Comparison of ENCODE assay signal across 8 cellular contexts in the genomic region with DNA sequence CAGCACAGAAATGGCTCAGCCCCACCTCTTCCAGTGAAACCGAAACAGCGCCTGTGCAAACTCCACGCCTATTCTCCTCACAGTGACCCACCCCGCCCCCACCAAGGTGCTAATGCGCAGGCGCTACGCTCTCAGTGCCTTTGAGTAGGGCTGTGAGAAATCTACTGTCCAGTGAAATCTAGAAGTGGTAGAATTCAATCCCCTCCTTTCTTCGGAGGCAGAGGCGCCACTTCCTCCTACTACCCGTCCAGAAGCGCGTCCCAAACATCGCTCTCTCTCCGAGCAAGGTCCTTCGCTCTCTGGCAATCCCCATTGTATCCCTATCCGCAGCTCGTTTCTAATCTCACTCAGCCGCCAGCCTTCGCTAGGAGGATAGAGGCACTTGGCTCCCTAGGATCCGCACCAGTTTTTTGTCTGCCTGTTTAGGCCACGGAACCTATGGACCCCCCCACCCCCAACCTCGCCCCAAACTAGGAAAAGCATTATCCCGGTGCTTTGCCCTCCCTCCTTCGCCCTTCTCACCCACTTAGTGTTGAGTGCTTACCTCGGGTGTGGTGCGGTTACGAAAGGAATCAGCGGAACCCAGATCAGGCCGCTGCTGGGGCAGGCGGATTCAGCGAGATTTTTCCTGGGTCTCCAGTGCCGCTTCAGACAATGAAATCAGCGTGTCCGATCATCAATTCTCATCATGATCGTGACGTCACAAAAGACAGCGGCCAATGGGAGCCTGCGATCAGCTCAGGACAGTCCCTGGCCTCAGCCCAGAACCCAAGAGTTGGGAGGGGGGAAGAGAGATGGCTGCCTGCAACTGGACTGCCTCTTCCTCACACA. TPM values are rescaled to one million over a fixed set of nuclear protein-coding genes. Genes with fewer than 3 reads are reported as not detected.
DNase-seq lines count a peak whose midpoint lies in the region; ATAC-seq and TF ChIP-seq lines count a peak whose summit lies in the region.

A gene with protein sequence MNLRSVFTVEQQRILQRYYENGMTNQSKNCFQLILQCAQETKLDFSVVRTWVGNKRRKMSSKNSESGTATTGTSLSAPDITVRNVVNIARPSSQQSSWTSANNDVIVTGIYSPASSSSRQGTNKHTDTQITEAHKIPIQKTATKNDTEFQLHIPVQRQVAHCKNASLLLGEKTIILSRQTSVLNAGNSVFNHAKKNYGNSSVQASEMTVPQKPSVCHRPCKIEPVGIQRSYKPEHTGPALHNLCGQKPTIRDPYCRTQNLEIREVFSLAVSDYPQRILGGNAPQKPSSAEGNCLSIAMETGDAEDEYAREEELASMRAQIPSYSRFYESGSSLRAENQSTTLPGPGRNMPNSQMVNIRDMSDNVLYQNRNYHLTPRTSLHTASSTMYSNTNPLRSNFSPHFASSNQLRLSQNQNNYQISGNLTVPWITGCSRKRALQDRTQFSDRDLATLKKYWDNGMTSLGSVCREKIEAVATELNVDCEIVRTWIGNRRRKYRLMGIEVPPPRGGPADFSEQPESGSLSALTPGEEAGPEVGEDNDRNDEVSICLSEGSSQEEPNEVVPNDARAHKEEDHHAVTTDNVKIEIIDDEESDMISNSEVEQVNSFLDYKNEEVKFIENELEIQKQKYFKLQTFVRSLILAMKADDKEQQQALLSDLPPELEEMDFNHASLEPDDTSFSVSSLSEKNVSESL (minus strand): TSS at position 656 of the 831 bp plus-strand sequence. CDS start 27,056 bp downstream, outside the sequence.

- H3K27ac Mint-ChIP-seq in MCF 10A (ENCODE audit: low read depth, unreplicated experiment) = peak within 1 kb of the TSS; percentile 91

- no peaks in the 10 kb centered on the region for H3K27me3 ChIP-seq in gastrocnemius medialis

- H3K27me3 Mint-ChIP-seq in MCF 10A (ENCODE audit: insufficient read depth, unreplicated experiment) = no peaks in the 10 kb centered on the region

- no peaks in the 10 kb centered on the region for H3K36me3 ChIP-seq in gastrocnemius medialis

- BruUV-seq in MCF 10A (replicated peaks; lab: Mats Ljungman, UMichigan) = TSS peak; percentile 46

- ATAC-seq in HG02571 (IDR thresholded peaks at IDR 0.05; ENCODE audit: unreplicated experiment) = peak; percentile 92
- ATAC-seq in gastrocnemius medialis = peak; percentile 66 to 90
- ATAC-seq in HG03520 (IDR thresholded peaks at IDR 0.05; ENCODE audit: unreplicated experiment) = no peak

- no peaks in the 10 kb centered on the region for H3K9me3 ChIP-seq in iPS-18c (ENCODE audit: control insufficient read depth, insufficient read depth, low read length)
- no peaks in the 10 kb centered on the region for H3K9me3 ChIP-seq in gastrocnemius medialis

- H3K4me1 Mint-ChIP-seq in MCF 10A (ENCODE audit: insufficient read depth, unreplicated experiment) = peaks cover 6% of the 10 kb centered on the region

- TF ChIP-seq POLR2A in gastrocnemius medialis (IDR thresholded peaks at IDR 0.05) = peak; percentile 16 to 21

- no peaks in the 10 kb centered on the region for H3K4me1 ChIP-seq in gastrocnemius medialis

- TF ChIP-seq CTCF in VCaP (conservative IDR thresholded peaks at IDR 0.05) = no peak
- no peak for TF ChIP-seq CTCF in MCF 10A (IDR thresholded peaks at IDR 0.05; ENCODE audit: unreplicated experiment)
- no peak for TF ChIP-seq CTCF in gastrocnemius medialis (IDR thresholded peaks at IDR 0.05 in 4 of 5, conservative IDR thresholded peaks at IDR 0.05 in 1 of 5)

- DNase-seq in GM03348 (ENCODE audit: low spot score) (peak; percentile 85), NCI-H1694 (lab: John Stamatoyannopoulos, UW) (peak; percentile 80), MCF 10A (ENCODE audit: unreplicated experiment) (peak; percentile 88), gastrocnemius medialis (peak; percentile 37 to 72)

- peak within 1 kb of the TSS; percentile 79 for H3K27ac ChIP-seq in VCaP
- peak within 1 kb of the TSS; percentile 74 to 81 (median 79) for H3K27ac ChIP-seq in gastrocnemius medialis

- in situ Hi-C loops in gastrocnemius medialis (cut with MboI; ENCODE audit: low sequenced_read_pairs in 4 of 4) = no loop called here

- H3K4me3 Mint-ChIP-seq in MCF 10A (ENCODE audit: unreplicated experiment) = peak within 1 kb of the TSS; percentile 87

- no peaks in the 10 kb centered on the region for H3K36me3 Mint-ChIP-seq in MCF 10A (ENCODE audit: insufficient read depth, unreplicated experiment)

- CTCF ChIA-PET in MCF 10A (lab: Yijun Ruan, JAX) = no interaction called here

- intact Hi-C loops in MCF 10A (cut with micrococcal nuclease) = no loop called here
- intact Hi-C loops in gastrocnemius medialis (cut with DNase I; ENCODE audit: low total_unique reads) = loop anchor here (5.0 kb wide), 1 partner anchor 500 kb away; a partner anchor contains a TSS

- POLR2A ChIA-PET in MCF 10A (lab: Yijun Ruan, JAX) = interaction anchor here (1.2 kb wide), 1 partner anchor 99 kb away, joined by 3 read pairs; no protein-coding TSS in a partner anchor

- peak within 1 kb of the TSS; percentile 60 for H3K4me3 ChIP-seq in iPS-18c (ENCODE audit: insufficient read depth, low read depth, low read length)
- peak within 1 kb of the TSS; percentile 54 to 61 (median 59) for H3K4me3 ChIP-seq in gastrocnemius medialis

- H3K9me3 Mint-ChIP-seq in MCF 10A (ENCODE audit: unreplicated experiment) = no peaks in the 10 kb centered on the region

RNA-seq across cellular contexts. Expression of the gene that starts here (rescaled TPM):
- 6.4 and 6.6 TPM in 2 replicates for total RNA-seq in MCF 10A (2022)
- total RNA-seq in gastrocnemius medialis = 1 to 10 TPM in 2 of 4 donors, under 1 TPM in 1, not detected in 1; 0.59 to 1.9 (median 1.1) TPM
